ENCODE assay signal across 24 cellular contexts in the genomic region with DNA sequence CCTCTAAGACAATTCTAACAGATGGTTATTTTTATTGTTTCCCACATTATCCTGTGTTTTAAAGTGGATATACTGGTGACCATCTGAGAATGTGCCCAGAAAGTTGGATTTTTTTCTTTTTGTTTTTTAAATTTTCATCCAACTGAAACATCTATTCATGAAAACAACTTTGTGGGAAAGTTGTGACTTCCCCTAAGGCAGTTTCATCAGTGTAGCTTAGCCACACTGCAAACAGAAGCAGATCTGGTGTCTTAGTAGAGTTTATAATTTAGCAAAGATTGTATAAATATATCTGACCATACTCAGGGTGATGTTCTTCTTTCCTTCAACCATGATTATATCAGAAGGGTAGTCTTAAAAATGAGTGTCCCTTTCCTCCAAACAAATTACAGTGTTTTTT.
"Had no signal": no experiment of that assay in that cellular context is flagged by ENCODE, and none has a peak within 500 bp of the region (broad histone marks: within the 10 kb centered on the region; RNA-seq: fewer than 3 reads in every experiment).

No MANE protein-coding gene starts in this region.

- H3K4me1 ChIP-seq: parathyroid adenoma, psoas muscle, right atrium auricular region, stomach, tibial artery, upper lobe of right lung had no signal

- DNase-seq: activated CD4-positive, alpha-beta T cell treated with anti-CD3 and anti-CD28 coated beads for 48 hours; activated CD8-positive, alpha-beta T cell treated with anti-CD3 and anti-CD28 coated beads for 36 hours; activated naive CD8-positive, alpha-beta T cell treated with anti-CD3 and anti-CD28 coated beads, Interleukin-2, amount 50 U/mL, for 24 hours; activated T-cell treated with anti-CD3 and anti-CD28 coated beads, Interleukin-2, amount 50 U/mL, for 4 hours; amygdala; caudate nucleus; cortex of kidney; head of caudate nucleus; hippocampal formation; left cardiac atrium; mammary epithelial cell; naive thymus-derived CD8-positive, alpha-beta T cell; nucleus accumbens; psoas muscle; stimulated activated CD4-positive, alpha-beta T cell treated with anti-CD3 and anti-CD28 coated beads, Interleukin-15, amount 100 ng/mL, for 24 hours; stimulated activated CD4-positive, alpha-beta T cell treated with anti-CD3 and anti-CD28 coated beads, Interleukin-2, amount 100 ng/mL, for 24 hours; stimulated activated naive B cell treated with anti-CD40 and anti-IgM and Interleukin-4, amounts not matched to agents 10 μg/mL and 1 μg/mL and 100 μg/mL, for 72 hours; stomach; T-helper 9 cell; tibial artery; upper lobe of right lung had no signal

- H3K36me3 ChIP-seq: right atrium auricular region, stomach, tibial artery, upper lobe of right lung had no signal

- H3K9ac ChIP-seq: parathyroid adenoma had no signal

- ATAC-seq: activated CD8-positive, alpha-beta T cell treated with anti-CD3 and anti-CD28 coated beads for 36 hours; activated naive CD8-positive, alpha-beta T cell treated with anti-CD3 and anti-CD28 coated beads, Interleukin-2, amount 50 U/mL, for 24 hours; activated T-cell treated with anti-CD3 and anti-CD28 coated beads, Interleukin-2, amount 50 U/mL, for 4 hours; left cardiac atrium; naive thymus-derived CD8-positive, alpha-beta T cell; psoas muscle; stimulated activated naive B cell treated with anti-CD40 and anti-IgM and Interleukin-4, amounts not matched to agents 10 μg/mL and 1 μg/mL and 100 μg/mL, for 72 hours; upper lobe of right lung had no signal

- H3K79me2 ChIP-seq: parathyroid adenoma had no signal

- H3K27ac ChIP-seq: parathyroid adenoma, psoas muscle, right atrium auricular region, stomach, tibial artery, upper lobe of right lung, VCaP had no signal

- H3K27me3 ChIP-seq: right atrium auricular region, stomach, tibial artery, upper lobe of right lung had no signal

- H3K4me3 ChIP-seq: psoas muscle, right atrium auricular region, stomach, tibial artery, upper lobe of right lung had no signal
